14 cellular contexts compared by ENCODE assay signal in the genomic region with DNA sequence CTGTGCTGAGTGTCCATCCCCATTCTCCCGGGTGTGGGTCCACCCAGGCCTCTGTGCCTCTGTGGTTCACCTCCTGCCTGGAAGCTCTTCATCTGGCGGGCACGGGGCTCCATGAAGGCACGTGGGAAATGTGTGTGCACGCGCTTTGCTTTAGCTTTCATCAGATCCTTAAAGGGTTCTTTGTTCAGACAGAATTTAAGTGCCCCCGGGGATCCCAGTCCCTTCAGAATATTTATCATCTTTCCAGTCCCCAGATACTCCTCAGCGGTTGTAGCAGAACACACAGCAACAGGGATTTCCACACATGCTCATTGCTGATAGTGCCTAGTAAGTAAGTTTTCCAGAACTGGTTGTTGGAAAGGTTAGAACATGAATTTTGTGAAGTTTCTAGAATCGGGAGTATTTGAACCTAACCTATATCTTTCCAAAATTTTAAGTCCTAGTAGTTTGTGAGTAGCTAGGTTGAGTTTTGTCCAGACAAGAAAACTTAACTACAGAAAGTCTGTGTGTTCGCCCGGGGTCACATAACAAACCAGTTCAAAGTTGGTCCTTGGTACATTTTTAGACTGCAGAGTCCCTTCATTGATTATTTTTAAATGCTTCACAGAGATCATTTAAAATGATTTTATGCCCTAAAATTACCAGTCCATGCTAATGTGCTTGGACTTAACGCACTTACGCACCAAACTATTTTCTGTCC.
DNase-seq lines count a peak whose midpoint lies in the region; ATAC-seq, FAIRE-seq and TF ChIP-seq lines count a peak whose summit lies in the region.
"Had no signal": no experiment of that assay in that cellular context is flagged by ENCODE, and none has a peak within 500 bp of the region (broad histone marks: within the 10 kb centered on the region; RNA-seq: fewer than 3 reads in every experiment).

No MANE protein-coding gene starts in this region.

- no peaks in the 10 kb centered on the region for H3K9me3 Mint-ChIP-seq in neural crest cell
- H3K9me3 Mint-ChIP-seq: activated naive CD4-positive, alpha-beta T cell treated with anti-CD3 and anti-CD28 coated beads for 36 hours had no signal

- H3K27me3 Mint-ChIP-seq in neural crest cell (ENCODE audit: low read depth): no peaks in the 10 kb centered on the region

- DNase-seq in GM12891 (ENCODE audit: insufficient read length, low spot score) (no peak), NCI-H69 (lab: John Stamatoyannopoulos, UW) (peak; percentile 17), epidermal melanocyte (ENCODE audit: insufficient read length, low spot score) (peak; percentile 40), neural crest cell (ENCODE audit: low read depth, low spot score) (peak; percentile 9), NCI-H2227 treated with DMSO at 0.1 percent for 48 hours (lab: John Stamatoyannopoulos, UW) (no peak), activated gamma-delta T cell treated with Interleukin-2 at 50 U/mL for 16 hours (no peak)
- DNase-seq: activated CD4-positive, CD25-positive, alpha-beta regulatory T cell; activated CD8-positive, alpha-beta memory T cell treated with anti-CD3 and anti-CD28 coated beads, Interleukin-2, amount 50 U/mL, for 4 hours; DMS79; heart left ventricle; psoas muscle had no signal

- FAIRE-seq in GM12891 (lab: Jason Lieb, UNC): peak; percentile 35

- TF ChIP-seq CTCF in neural crest cell (conservative IDR thresholded peaks at IDR 0.05): no peak

- H3K36me3 Mint-ChIP-seq in neural crest cell (ENCODE audit: low read depth): no peaks in the 10 kb centered on the region

- peak overlapping the region; percentile 29 for H3K4me3 Mint-ChIP-seq in neural crest cell
- H3K4me3 Mint-ChIP-seq: activated naive CD4-positive, alpha-beta T cell treated with anti-CD3 and anti-CD28 coated beads for 36 hours had no signal

- peaks cover 49% of the 10 kb centered on the region for H3K4me1 Mint-ChIP-seq in neural crest cell

- TF ChIP-seq POLR2A in GM12891 (IDR thresholded peaks at IDR 0.05; ENCODE audit: low read depth, low read length): no peak

- no peak for ATAC-seq in GM21528 (IDR thresholded peaks at IDR 0.05; ENCODE audit: low FRiP score, unreplicated experiment)
- ATAC-seq: esophagus mucosa had no signal

- peak overlapping the region; percentile 79 for H3K27ac Mint-ChIP-seq in neural crest cell (ENCODE audit: unreplicated experiment)
- H3K27ac Mint-ChIP-seq: activated naive CD4-positive, alpha-beta T cell treated with anti-CD3 and anti-CD28 coated beads for 36 hours had no signal

TF ChIP-seq in GM12891, 5 proteins besides CTCF, POLR2A, EP300 and RAD21:
- TF ChIP-seq POU2F2 (IDR thresholded peaks at IDR 0.05; ENCODE audit: low read depth, low read length): no peak
- TF ChIP-seq TAF1 (IDR thresholded peaks at IDR 0.05; ENCODE audit: low read depth, low read length): no peak
- no peak for TF ChIP-seq POLR2AphosphoS5 (IDR thresholded peaks at IDR 0.05; ENCODE audit: low read depth, low read length)
- no peak for TF ChIP-seq PAX5 (IDR thresholded peaks at IDR 0.05; ENCODE audit: insufficient read depth, low read length, severe bottlenecking)
- no peak for TF ChIP-seq SPI1 (IDR thresholded peaks at IDR 0.05; ENCODE audit: low read depth, low read length)
TF ChIP-seq in GM12891: peak in this region for 0.

Comparison
In these comparisons a context has a peak if more than half of its experiments do, and no peak if none do; other contexts are left out.
1. DNase-seq: peak in NCI-H69 (single experiment), epidermal melanocyte (single experiment) and neural crest cell (single experiment); none in GM12891 (single experiment), NCI-H2227 treated with DMSO at 0.1 percent for 48 hours (single experiment) and activated gamma-delta T cell treated with Interleukin-2 at 50 U/mL for 16 hours (single experiment).